17 cellular contexts compared by ENCODE assay signal in the genomic region with DNA sequence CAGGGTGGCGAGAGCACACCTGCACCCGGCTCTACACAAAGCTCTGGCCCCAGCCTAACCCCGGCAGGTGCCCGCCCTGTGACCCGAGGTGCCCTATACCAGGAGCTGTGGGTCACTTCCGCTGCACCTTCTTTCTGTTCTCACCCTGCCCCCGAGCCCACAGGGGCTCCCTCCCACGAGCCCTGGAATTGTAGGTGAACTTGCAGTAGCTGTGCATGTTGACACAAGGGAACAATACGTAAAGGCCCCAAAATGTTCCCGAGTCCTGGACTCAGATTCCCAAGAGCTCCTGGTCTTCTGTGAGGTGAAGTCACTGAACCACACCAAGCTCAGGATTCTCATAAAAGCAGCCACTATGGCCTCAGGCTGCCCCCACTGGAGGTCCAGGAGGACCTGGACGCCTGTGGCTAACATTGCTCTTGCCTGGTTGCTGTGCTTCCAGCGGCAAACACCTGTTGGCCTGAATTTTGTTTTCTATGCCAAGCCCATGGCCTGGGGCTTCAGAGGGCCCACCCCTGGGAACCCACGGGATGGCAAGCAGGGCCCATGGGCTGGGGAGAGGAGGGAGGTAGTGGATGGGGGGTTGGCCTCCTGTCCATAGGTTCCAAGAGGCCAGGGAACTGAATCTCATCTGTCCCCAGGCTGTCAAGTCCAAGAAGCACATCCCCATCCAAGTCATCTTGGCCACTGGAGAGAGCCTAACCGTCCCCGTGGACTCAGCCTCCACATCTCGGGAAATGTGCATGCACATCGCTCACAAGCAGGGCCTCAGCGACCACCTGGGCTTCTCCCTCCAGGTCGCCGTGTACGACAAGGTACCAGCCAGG. TPM values are rescaled to one million over a fixed set of nuclear protein-coding genes. Genes with fewer than 3 reads are reported as not detected.
A peak's percentile ranks its signal among the peaks of the same experiment; 100 is the strongest.
DNase-seq lines count a peak whose midpoint lies in the region; ATAC-seq and TF ChIP-seq lines count a peak whose summit lies in the region.
"Had no signal": no experiment of that assay in that cellular context is flagged by ENCODE, and none has a peak within 500 bp of the region (broad histone marks: within the 10 kb centered on the region; RNA-seq: fewer than 3 reads in every experiment).

No MANE protein-coding gene starts in this region.

- intact Hi-C loops in natural killer cell (cut with micrococcal nuclease) = no loop called here
- intact Hi-C loops in thyroid gland (cut with DNase I) = no loop called here

- peaks cover 0 to 3% of the 10 kb centered on the region in 2 donors for H3K4me1 Mint-ChIP-seq in natural killer cell treated with Interleukin-12 subunit alpha and Interleukin-12 subunit beta and Interleukin-15 and Interleukin-18, amount 100 ng/mL, for 72 hours (ENCODE audit: low read depth in 2 of 2)
- no peaks in the 10 kb centered on the region for H3K4me1 Mint-ChIP-seq in natural killer cell

- no peak overlapping the region for H3K4me3 Mint-ChIP-seq in natural killer cell treated with Interleukin-12 subunit alpha and Interleukin-12 subunit beta and Interleukin-15 and Interleukin-18, amount 100 ng/mL, for 72 hours
- no peak overlapping the region for H3K4me3 Mint-ChIP-seq in natural killer cell
- H3K4me3 Mint-ChIP-seq: stimulated activated naive CD8-positive, alpha-beta T cell treated with anti-CD3 and anti-CD28 coated beads, Interleukin-15, Interleukin-2, amounts not matched to agents 100 ng/mL and 50 ng/mL, for 24 hours had no signal

- H3K4me3 ChIP-seq in thyroid gland (replicated peaks in 1 of 3) = no peak overlapping the region
- H3K4me3 ChIP-seq: colonic mucosa, PC-9 had no signal

- H3K36me3 Mint-ChIP-seq in natural killer cell treated with Interleukin-12 subunit alpha and Interleukin-12 subunit beta and Interleukin-15 and Interleukin-18, amount 100 ng/mL, for 72 hours = no peaks in the 10 kb centered on the region
- no peaks in the 10 kb centered on the region for H3K36me3 Mint-ChIP-seq in natural killer cell

- peaks cover 4 to 11% of the 10 kb centered on the region in 2 donors for H3K27me3 Mint-ChIP-seq in natural killer cell treated with Interleukin-12 subunit alpha and Interleukin-12 subunit beta and Interleukin-15 and Interleukin-18, amount 100 ng/mL, for 72 hours
- H3K27me3 Mint-ChIP-seq in natural killer cell (ENCODE audit: low read depth in 2 of 2) = peaks cover 0 to 12% of the 10 kb centered on the region in 2 donors
- H3K27me3 Mint-ChIP-seq: stimulated activated naive CD8-positive, alpha-beta T cell treated with anti-CD3 and anti-CD28 coated beads, Interleukin-15, Interleukin-2, amounts not matched to agents 100 ng/mL and 50 ng/mL, for 24 hours had no signal

- H3K36me3 ChIP-seq in thyroid gland = no peaks in the 10 kb centered on the region
- H3K36me3 ChIP-seq: colonic mucosa had no signal

- no peaks in the 10 kb centered on the region for H3K9me3 Mint-ChIP-seq in natural killer cell treated with Interleukin-12 subunit alpha and Interleukin-12 subunit beta and Interleukin-15 and Interleukin-18, amount 100 ng/mL, for 72 hours
- no peaks in the 10 kb centered on the region for H3K9me3 Mint-ChIP-seq in natural killer cell
- H3K9me3 Mint-ChIP-seq: stimulated activated naive CD8-positive, alpha-beta T cell treated with anti-CD3 and anti-CD28 coated beads, Interleukin-15, Interleukin-2, amounts not matched to agents 100 ng/mL and 50 ng/mL, for 24 hours had no signal

- no peak for ATAC-seq in natural killer cell treated with Interleukin-12 subunit alpha and Interleukin-12 subunit beta and Interleukin-15 and Interleukin-18, amount 100 ng/mL, for 72 hours
- ATAC-seq in natural killer cell (no peak), GM18517 (IDR thresholded peaks at IDR 0.05; ENCODE audit: unreplicated experiment) (no peak)

- WGBS in thyroid gland, 2 donors = 85 to 91% methylated on average over 13 to 21 of the region's 21 CpGs

- no peaks in the 10 kb centered on the region for H3K4me1 ChIP-seq in thyroid gland
- H3K4me1 ChIP-seq: colonic mucosa had no signal

- H3K9me3 ChIP-seq in thyroid gland = no peaks in the 10 kb centered on the region
- H3K9me3 ChIP-seq: colonic mucosa had no signal

- TF ChIP-seq POLR2A in thyroid gland (IDR thresholded peaks at IDR 0.05) = no peak

- DNase-seq in natural killer cell treated with Interleukin-12 subunit alpha and Interleukin-12 subunit beta and Interleukin-15 and Interleukin-18, amount 100 ng/mL, for 72 hours (ENCODE audit: low spot score) = peak; percentile 58
- no peak for DNase-seq in natural killer cell
- DNase-seq in RPMI8226 = peak; percentile 86
- DNase-seq in mesenteric fat pad (ENCODE audit: low spot score) = peak; percentile 77
- DNase-seq in DMS79 (lab: John Stamatoyannopoulos, UW) = no peak
- no peak for DNase-seq in thyroid gland
- DNase-seq: activated CD4-positive, alpha-beta T cell treated with anti-CD3 and anti-CD28 coated beads for 1 hour; activated naive CD4-positive, alpha-beta T cell treated with anti-CD3 and anti-CD28 coated beads, Interleukin-2, amount 50 U/mL, for 16 hours; Calu3; colonic mucosa; GDM1; NCI-H1436 treated with DMSO at 0.1 percent for 48 hours; PC-9 had no signal

- no peaks in the 10 kb centered on the region for H3K27me3 ChIP-seq in thyroid gland
- H3K27me3 ChIP-seq: colonic mucosa had no signal

- H3K27ac Mint-ChIP-seq in natural killer cell treated with Interleukin-12 subunit alpha and Interleukin-12 subunit beta and Interleukin-15 and Interleukin-18, amount 100 ng/mL, for 72 hours = no peak overlapping the region
- no peak overlapping the region for H3K27ac Mint-ChIP-seq in natural killer cell
- H3K27ac Mint-ChIP-seq: stimulated activated naive CD8-positive, alpha-beta T cell treated with anti-CD3 and anti-CD28 coated beads, Interleukin-15, Interleukin-2, amounts not matched to agents 100 ng/mL and 50 ng/mL, for 24 hours had no signal

- TF ChIP-seq CTCF in natural killer cell (IDR thresholded peaks at IDR 0.05) (no peak), thyroid gland (IDR thresholded peaks at IDR 0.05) (no peak)

- no peak overlapping the region for H3K27ac ChIP-seq in thyroid gland
- H3K27ac ChIP-seq: colonic mucosa, PC-9 had no signal

RNA-seq across cellular contexts. Expression of a gene that starts 23.2 kb away (rescaled TPM):
- not detected for total RNA-seq in natural killer cell treated with Interleukin-12 subunit alpha and Interleukin-12 subunit beta and Interleukin-15 and Interleukin-18, amount 100 ng/mL, for 72 hours
- total RNA-seq in natural killer cell (not detected), mesenteric fat pad (not detected), thyroid gland (not detected)
- total RNA-seq: Calu3, HT1080, kidney epithelial cell, PC-9 had no signal

RNA-seq across cellular contexts. Expression of a gene that starts 52.6 kb away (rescaled TPM):
- not detected for total RNA-seq in natural killer cell treated with Interleukin-12 subunit alpha and Interleukin-12 subunit beta and Interleukin-15 and Interleukin-18, amount 100 ng/mL, for 72 hours
- total RNA-seq in natural killer cell (under 1 TPM in 2 of 3 donors, not detected in 1; 0.15 to 0.16 TPM), mesenteric fat pad (70.6 TPM), thyroid gland (10 to 100 TPM in 3 of 4 donors, 1 to 10 TPM in 1; 9.1 to 27.8 (median 14.2) TPM)

Comparison
In these comparisons a context has a peak if more than half of its experiments do, and no peak if none do; other contexts are left out.
1. DNase-seq: peak in natural killer cell treated with Interleukin-12 subunit alpha and Interleukin-12 subunit beta and Interleukin-15 and Interleukin-18, amount 100 ng/mL, for 72 hours (single experiment), RPMI8226 (single experiment) and mesenteric fat pad (single experiment); none in natural killer cell (single experiment), DMS79 (single experiment) and thyroid gland (0 of 2).
2. RNA of a gene that starts 52.6 kb away (total RNA-seq): 70.6 TPM in mesenteric fat pad (single experiment) and 9.1 to 27.8 TPM in thyroid gland; 0.15 to 0.16 TPM in natural killer cell and not detected in natural killer cell treated with Interleukin-12 subunit alpha and Interleukin-12 subunit beta and Interleukin-15 and Interleukin-18, amount 100 ng/mL, for 72 hours; every median in the first group is over 4 times any median in the second.